Comparison of ENCODE assay signal across 13 cellular contexts in genomic region chr3:31880020-31880419, GRCh38.
A peak's percentile ranks its signal among the peaks of the same experiment; 100 is the strongest.
DNase-seq lines count a peak whose midpoint lies in the region; ATAC-seq and TF ChIP-seq lines count a peak whose summit lies in the region.
"Had no signal": no experiment of that assay in that cellular context is flagged by ENCODE, and none has a peak within 500 bp of the region (broad histone marks: within the 10 kb centered on the region; RNA-seq: fewer than 3 reads in every experiment).

No MANE protein-coding gene starts in this region.

- peaks cover 56% of the 10 kb centered on the region for H3K4me1 Mint-ChIP-seq in MCF 10A (ENCODE audit: insufficient read depth, unreplicated experiment)
- H3K4me1 Mint-ChIP-seq: activated naive CD4-positive, alpha-beta T cell treated with anti-CD3 and anti-CD28 coated beads, Interleukin-2, amount 50 U/mL, for 24 hours; stimulated activated naive CD8-positive, alpha-beta T cell treated with anti-CD3 and anti-CD28 coated beads, Interleukin-15, amount 100 ng/mL, for 72 hours had no signal

- peaks cover 27% of the 10 kb centered on the region for H3K36me3 Mint-ChIP-seq in MCF 10A (ENCODE audit: insufficient read depth, unreplicated experiment)
- H3K36me3 Mint-ChIP-seq: activated naive CD4-positive, alpha-beta T cell treated with anti-CD3 and anti-CD28 coated beads, Interleukin-2, amount 50 U/mL, for 24 hours had no signal

- peaks cover 7% of the 10 kb centered on the region for H3K9me3 Mint-ChIP-seq in MCF 10A (ENCODE audit: unreplicated experiment)

- DNase-seq in MCF 10A (ENCODE audit: unreplicated experiment) (peak; percentile 95), breast epithelium (ENCODE audit: low spot score in 2 of 2) (no peak), SKM-1 treated with dmso at 0.1 percent for 144 hours (lab: John Stamatoyannopoulos, UW; ENCODE audit: unreplicated experiment) (peak; percentile 11), glomerular visceral epithelial cell (ENCODE audit: extremely low spot score) (peak; percentile 22), AG08395 (ENCODE audit: low spot score) (no peak), GM13976 (ENCODE audit: low spot score) (no peak), H7 (no peak)
- DNase-seq: EL; SK-N-SH; stimulated activated CD4-positive, alpha-beta T cell treated with anti-CD3 and anti-CD28 coated beads, Interleukin-2, amount 100 ng/mL, for 24 hours; stimulated activated naive CD8-positive, alpha-beta T cell treated with anti-CD3 and anti-CD28 coated beads, Interleukin-15, amount 100 ng/mL, for 72 hours had no signal

- H3K9me3 ChIP-seq in breast epithelium = no peaks in the 10 kb centered on the region
- H3K9me3 ChIP-seq: SK-N-SH had no signal

- POLR2A ChIA-PET in MCF 10A (lab: Yijun Ruan, JAX) = interaction anchor here (0.7 to 9.5 kb wide), 14 partner anchors 12 to 348 kb away, joined by 3 to 156 read pairs (median 4); partner anchors contain the start of genes OSBPL10 and ZNF860

- ATAC-seq in GM21825 (IDR thresholded peaks at IDR 0.05; ENCODE audit: unreplicated experiment) = no peak
- ATAC-seq: stimulated activated naive CD8-positive, alpha-beta T cell treated with anti-CD3 and anti-CD28 coated beads, Interleukin-15, amount 100 ng/mL, for 72 hours had no signal

- TF ChIP-seq CTCF in MCF 10A (IDR thresholded peaks at IDR 0.05; ENCODE audit: unreplicated experiment) (peak; percentile 35), breast epithelium (IDR thresholded peaks at IDR 0.05) (no peak), GM13976 (IDR thresholded peaks at IDR 0.05; ENCODE audit: borderline replicate concordance, control extremely low read depth, extremely low read depth, insufficient read depth, missing control alignments) (no peak)

- in situ Hi-C loops in GM13976 (cut with MboI; ENCODE audit: low sequenced_read_pairs, unreplicated experiment) = no loop called here

- TF ChIP-seq POLR2A in breast epithelium (IDR thresholded peaks at IDR 0.05) = no peak

- peak overlapping the region; percentile 30 for H3K4me3 Mint-ChIP-seq in MCF 10A (ENCODE audit: unreplicated experiment)
- H3K4me3 Mint-ChIP-seq: activated naive CD4-positive, alpha-beta T cell treated with anti-CD3 and anti-CD28 coated beads, Interleukin-2, amount 50 U/mL, for 24 hours; stimulated activated naive CD8-positive, alpha-beta T cell treated with anti-CD3 and anti-CD28 coated beads, Interleukin-15, amount 100 ng/mL, for 72 hours had no signal

- CTCF ChIA-PET in MCF 10A (lab: Yijun Ruan, JAX) = interaction anchor here (0.6 to 2.3 kb wide), 14 partner anchors 11 to 349 kb away, joined by 3 to 10 read pairs (median 3); no protein-coding TSS in a partner anchor

- H3K27ac ChIP-seq in breast epithelium = no peak overlapping the region

- no peaks in the 10 kb centered on the region for H3K4me1 ChIP-seq in breast epithelium

- no TSS peak for BruUV-seq in MCF 10A (replicated peaks; lab: Mats Ljungman, UMichigan)

- no peaks in the 10 kb centered on the region for H3K27me3 Mint-ChIP-seq in MCF 10A (ENCODE audit: insufficient read depth, unreplicated experiment)
- H3K27me3 Mint-ChIP-seq: activated naive CD4-positive, alpha-beta T cell treated with anti-CD3 and anti-CD28 coated beads, Interleukin-2, amount 50 U/mL, for 24 hours had no signal

- H3K36me3 ChIP-seq in breast epithelium (no peaks in the 10 kb centered on the region), H7 (replicated peaks; ENCODE audit: control insufficient read depth, insufficient read depth, low read length) (peaks cover 5% of the 10 kb centered on the region)

- peak overlapping the region; percentile 44 for H3K27ac Mint-ChIP-seq in MCF 10A (ENCODE audit: low read depth, unreplicated experiment)
- H3K27ac Mint-ChIP-seq: activated naive CD4-positive, alpha-beta T cell treated with anti-CD3 and anti-CD28 coated beads, Interleukin-2, amount 50 U/mL, for 24 hours; stimulated activated naive CD8-positive, alpha-beta T cell treated with anti-CD3 and anti-CD28 coated beads, Interleukin-15, amount 100 ng/mL, for 72 hours had no signal

- no peaks in the 10 kb centered on the region for H3K27me3 ChIP-seq in breast epithelium
- no peaks in the 10 kb centered on the region for H3K27me3 ChIP-seq in H7 (ENCODE audit: control insufficient read depth, insufficient read depth, low read length)

- H3K4me3 ChIP-seq in breast epithelium (no peak overlapping the region), H7 (ENCODE audit: insufficient read depth, low read depth, low read length) (no peak overlapping the region)

- intact Hi-C loops in MCF 10A (cut with micrococcal nuclease) = loop anchor here (1.0 to 5.0 kb wide), 2 partner anchors 100 to 227 kb away; partner anchors contain the start of gene GPD1L
- intact Hi-C loops in breast epithelium (cut with DNase I; ENCODE audit: low total_unique reads) = no loop called here

Comparison
In these comparisons a context has a peak if more than half of its experiments do, and no peak if none do; other contexts are left out.
1. DNase-seq: peak in MCF 10A (single experiment), SKM-1 treated with dmso at 0.1 percent for 144 hours (single experiment) and glomerular visceral epithelial cell (single experiment); none in breast epithelium (0 of 2), AG08395 (single experiment), GM13976 (single experiment) and H7 (single experiment).